17 cellular contexts compared by ENCODE assay signal in the genomic region with DNA sequence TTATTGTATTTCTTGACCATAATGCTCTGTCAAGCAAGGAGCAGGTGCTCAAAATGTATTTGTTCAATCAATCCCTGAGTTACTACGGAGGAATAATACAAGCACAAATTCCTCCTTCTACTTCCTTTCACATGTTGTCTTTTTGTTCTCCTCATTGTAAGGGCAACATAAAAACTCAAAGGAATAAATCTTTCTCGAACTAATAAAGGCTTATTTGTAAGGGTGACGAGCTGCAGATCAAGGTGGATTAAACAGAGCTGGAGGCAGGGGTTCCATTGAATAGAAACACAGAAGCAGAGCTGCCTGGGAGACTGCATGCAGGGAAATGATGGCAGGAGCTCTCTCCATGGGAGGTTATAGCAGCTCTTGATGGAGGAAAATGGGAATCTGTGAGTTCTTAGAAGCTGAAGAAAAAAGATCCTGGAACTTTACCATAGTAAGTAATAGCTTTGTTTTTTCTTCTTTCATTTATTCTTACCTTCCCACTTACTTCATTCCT.
DNase-seq lines count a peak whose midpoint lies in the region; ATAC-seq and TF ChIP-seq lines count a peak whose summit lies in the region.
"Had no signal": no experiment of that assay in that cellular context is flagged by ENCODE, and none has a peak within 500 bp of the region (broad histone marks: within the 10 kb centered on the region; RNA-seq: fewer than 3 reads in every experiment).

No MANE protein-coding gene starts in this region.

- H3K27ac ChIP-seq in ectodermal cell (ENCODE audit: insufficient read depth, low read depth, low read length, poor library complexity, severe bottlenecking) = peak overlapping the region; percentile 54
- H3K27ac ChIP-seq in neural progenitor cell = peak overlapping the region; percentile 90
- H3K27ac ChIP-seq in smooth muscle cell (ENCODE audit: low read depth) = no peak overlapping the region
- H3K27ac ChIP-seq: BLaER1 treated with 17β-estradiol and CSF1 and Interleukin-3, amounts not matched to agents 10 nM and 100 nM; GM23248 had no signal

- in situ Hi-C loops in HAP-1 (cut with MboI; ENCODE audit: low sequenced_read_pairs) = no loop called here

- DNase-seq in HAP-1 (ENCODE audit: low spot score in 2 of 2) (peak; percentile 74 to 93), neural progenitor cell (ENCODE audit: low spot score) (peak; percentile 71), smooth muscle cell (lab: John Stamatoyannopoulos, UW; ENCODE audit: unreplicated experiment) (no peak), nucleus accumbens (lab: John Stamatoyannopoulos, UW) (no peak), iPS-NIHi7 (ENCODE audit: extremely low spot score) (no peak), T-cell (no peak)
- DNase-seq: Calu3; CD8-positive, alpha-beta T cell; DMS 273 treated with DMSO at 0.1 percent for 48 hours; GM23248; HFFc6; IMR-90 had no signal

- peak overlapping the region; percentile 61 for H3K4me2 ChIP-seq in neural progenitor cell
- no peak overlapping the region for H3K4me2 ChIP-seq in smooth muscle cell
- H3K4me2 ChIP-seq: BLaER1 treated with 17β-estradiol and CSF1 and Interleukin-3, amounts not matched to agents 10 nM and 100 nM had no signal

- H3K4me1 Mint-ChIP-seq in neural progenitor cell = peaks cover 42% of the 10 kb centered on the region
- no peaks in the 10 kb centered on the region for H3K4me1 Mint-ChIP-seq in T-cell
- H3K4me1 Mint-ChIP-seq: B cell had no signal

- H3K9me3 Mint-ChIP-seq in neural progenitor cell = no peaks in the 10 kb centered on the region
- no peaks in the 10 kb centered on the region for H3K9me3 Mint-ChIP-seq in T-cell
- H3K9me3 Mint-ChIP-seq: CD8-positive, alpha-beta T cell; HFFc6 had no signal

- H3K4me1 ChIP-seq in HAP-1 (peaks cover 32% of the 10 kb centered on the region), ectodermal cell (ENCODE audit: control insufficient read depth, insufficient read depth, low read length) (peaks cover 9% of the 10 kb centered on the region), neural progenitor cell (peaks cover 43% of the 10 kb centered on the region), smooth muscle cell (ENCODE audit: low read depth) (peaks cover 18% of the 10 kb centered on the region)
- H3K4me1 ChIP-seq: BLaER1 treated with 17β-estradiol and CSF1 and Interleukin-3, amounts not matched to agents 10 nM and 100 nM had no signal

- 2 to 14% methylated on average over 3 of the region's 3 CpGs for WGBS in ectodermal cell, 2 experiments
- WGBS in smooth muscle cell (ENCODE audit: low lambda C conversion rate) = 85% methylated on average over 3 of the region's 3 CpGs

- POLR2A ChIA-PET in T-cell (lab: Charles Lee) = no interaction called here

- H3K27me3 Mint-ChIP-seq in neural progenitor cell (ENCODE audit: insufficient read depth, low read depth) = no peaks in the 10 kb centered on the region
- peaks cover 0 to 3% of the 10 kb centered on the region in 2 donors for H3K27me3 Mint-ChIP-seq in T-cell
- H3K27me3 Mint-ChIP-seq: B cell had no signal

- no peak overlapping the region for H3K9ac ChIP-seq in neural progenitor cell
- no peak overlapping the region for H3K9ac ChIP-seq in smooth muscle cell (ENCODE audit: low read depth)
- H3K9ac ChIP-seq: BLaER1 treated with 17β-estradiol and CSF1 and Interleukin-3, amounts not matched to agents 10 nM and 100 nM; GM23248 had no signal

- TF ChIP-seq CTCF in neural progenitor cell (IDR thresholded peaks at IDR 0.05) (no peak), smooth muscle cell (IDR thresholded peaks at IDR 0.05; ENCODE audit: borderline replicate concordance, insufficient read depth, poor library complexity, severe bottlenecking) (no peak)

- H3K4me3 Mint-ChIP-seq in neural progenitor cell (peak overlapping the region; percentile 15), T-cell (no peak overlapping the region)
- H3K4me3 Mint-ChIP-seq: B cell; CD8-positive, alpha-beta T cell; HFFc6 had no signal

- H2AFZ ChIP-seq in neural progenitor cell (replicated peaks) (no peak overlapping the region), smooth muscle cell (ENCODE audit: low read depth) (peak overlapping the region; percentile 67)
- H2AFZ ChIP-seq: GM23248 had no signal

- H3K27me3 ChIP-seq in HAP-1 (ENCODE audit: low read depth) (no peaks in the 10 kb centered on the region), ectodermal cell (ENCODE audit: control insufficient read depth, insufficient read depth, low read length, poor library complexity, severe bottlenecking) (no peaks in the 10 kb centered on the region), neural progenitor cell (no peaks in the 10 kb centered on the region), smooth muscle cell (ENCODE audit: low read depth) (no peaks in the 10 kb centered on the region)
- H3K27me3 ChIP-seq: BLaER1 treated with 17β-estradiol and CSF1 and Interleukin-3, amounts not matched to agents 10 nM and 100 nM had no signal

- no peak for ATAC-seq in GM21825 (IDR thresholded peaks at IDR 0.05; ENCODE audit: unreplicated experiment)
- no peak for ATAC-seq in T-cell (replicated peaks in 1 of 4)
- ATAC-seq: CD8-positive, alpha-beta T cell; HCT116 had no signal

- H3F3A ChIP-seq in neural progenitor cell (ENCODE audit: low read depth) (peaks cover 34% of the 10 kb centered on the region), smooth muscle cell (ENCODE audit: low read depth) (no peaks in the 10 kb centered on the region)

- H3K9me3 ChIP-seq in HAP-1 = no peaks in the 10 kb centered on the region
- no peaks in the 10 kb centered on the region for H3K9me3 ChIP-seq in ectodermal cell (ENCODE audit: control insufficient read depth, low read length)
- H3K9me3 ChIP-seq in neural progenitor cell (ENCODE audit: low read depth) = no peaks in the 10 kb centered on the region
- no peaks in the 10 kb centered on the region for H3K9me3 ChIP-seq in smooth muscle cell (replicated peaks; ENCODE audit: low read depth)
- H3K9me3 ChIP-seq: BLaER1 treated with 17β-estradiol and CSF1 and Interleukin-3, amounts not matched to agents 10 nM and 100 nM had no signal

- no peaks in the 10 kb centered on the region for H3K36me3 ChIP-seq in HAP-1 (replicated peaks)
- H3K36me3 ChIP-seq in ectodermal cell (ENCODE audit: control insufficient read depth, insufficient read depth, low read length) = no peaks in the 10 kb centered on the region
- no peaks in the 10 kb centered on the region for H3K36me3 ChIP-seq in neural progenitor cell
- H3K36me3 ChIP-seq in smooth muscle cell (ENCODE audit: low read depth) = no peaks in the 10 kb centered on the region
- H3K36me3 ChIP-seq: BLaER1 treated with 17β-estradiol and CSF1 and Interleukin-3, amounts not matched to agents 10 nM and 100 nM had no signal

- H3K79me2 ChIP-seq in neural progenitor cell (ENCODE audit: low read depth) (no peaks in the 10 kb centered on the region), smooth muscle cell (ENCODE audit: low read depth) (no peaks in the 10 kb centered on the region)

- no peaks in the 10 kb centered on the region for H4K20me1 ChIP-seq in neural progenitor cell (ENCODE audit: low read depth)
- no peaks in the 10 kb centered on the region for H4K20me1 ChIP-seq in smooth muscle cell (ENCODE audit: low read depth)
- H4K20me1 ChIP-seq: BLaER1 treated with 17β-estradiol and CSF1 and Interleukin-3, amounts not matched to agents 10 nM and 100 nM had no signal

- CTCF ChIA-PET in T-cell (lab: Charles Lee) = no interaction called here

- H3K36me3 Mint-ChIP-seq in neural progenitor cell (no peaks in the 10 kb centered on the region), T-cell (no peaks in the 10 kb centered on the region)
- H3K36me3 Mint-ChIP-seq: CD8-positive, alpha-beta T cell had no signal

- H3K27ac Mint-ChIP-seq in neural progenitor cell (peak overlapping the region; percentile 92), T-cell (no peak overlapping the region)
- H3K27ac Mint-ChIP-seq: B cell; CD8-positive, alpha-beta T cell; HFFc6 had no signal

- H3K4me3 ChIP-seq in HAP-1 = no peak overlapping the region
- no peak overlapping the region for H3K4me3 ChIP-seq in ectodermal cell (ENCODE audit: insufficient read depth, low read depth, low read length)
- H3K4me3 ChIP-seq in neural progenitor cell = peak overlapping the region; percentile 14
- H3K4me3 ChIP-seq in smooth muscle cell = no peak overlapping the region
- H3K4me3 ChIP-seq: BLaER1 treated with 17β-estradiol and CSF1 and Interleukin-3, amounts not matched to agents 10 nM and 100 nM; GM23248 had no signal

Comparison
In these comparisons a context has a peak if more than half of its experiments do, and no peak if none do; other contexts are left out.
1. DNase-seq: peak in HAP-1 (2 of 2) and neural progenitor cell (single experiment); none in smooth muscle cell (single experiment), nucleus accumbens (0 of 56), iPS-NIHi7 (single experiment) and T-cell (0 of 34).